ENCODE assay signal across 21 cellular contexts in the genomic region with DNA sequence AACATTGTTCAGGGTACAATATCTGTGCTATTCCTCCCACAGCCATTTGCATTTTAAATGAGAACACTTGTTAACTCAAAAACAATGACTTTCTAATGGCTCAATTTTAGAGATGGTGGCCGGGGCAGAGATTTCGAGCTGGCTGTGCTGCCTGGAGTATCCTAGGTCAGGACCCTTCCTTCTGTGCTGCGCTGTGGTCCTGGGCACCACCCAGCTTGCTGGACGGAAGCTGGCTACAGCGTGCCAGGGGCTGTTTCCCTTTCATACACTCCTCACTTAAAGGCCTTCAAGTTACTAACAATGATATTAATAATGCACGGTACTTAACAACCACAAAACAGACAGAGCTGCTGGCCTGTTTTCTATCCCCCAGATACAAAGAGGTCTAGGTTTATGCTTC.
"Had no signal": no experiment of that assay in that cellular context is flagged by ENCODE, and none has a peak within 500 bp of the region (broad histone marks: within the 10 kb centered on the region; RNA-seq: fewer than 3 reads in every experiment).

No MANE protein-coding gene starts in this region.

- H3K36me3 Mint-ChIP-seq: immature natural killer cell; naive thymus-derived CD4-positive, alpha-beta T cell; stimulated activated naive B cell treated with anti-CD40 and anti-IgM and Interleukin-4, amounts not matched to agents 10 μg/mL and 1 μg/mL and 100 μg/mL, for 72 hours had no signal

- H3K27ac ChIP-seq: colonic mucosa, gastrocnemius medialis, heart right ventricle, ovary, sigmoid colon, uterus, WERI-Rb-1 had no signal

- H3K36me3 ChIP-seq: colonic mucosa, gastrocnemius medialis, heart right ventricle, ovary, sigmoid colon, thyroid gland, uterus, WERI-Rb-1 had no signal

- H3K27ac Mint-ChIP-seq: activated T-helper 17 cell treated with anti-CD3 and anti-CD28 coated beads, Interleukin-2, amount 50 U/mL, for 72 hours; immature natural killer cell; naive thymus-derived CD4-positive, alpha-beta T cell; stimulated activated naive B cell treated with anti-CD40 and anti-IgM and Interleukin-4, amounts not matched to agents 10 μg/mL and 1 μg/mL and 100 μg/mL, for 72 hours had no signal

- ATAC-seq: activated T-helper 17 cell treated with anti-CD3 and anti-CD28 coated beads, Interleukin-2, amount 50 U/mL, for 72 hours; esophagus mucosa; gastrocnemius medialis; heart right ventricle; naive thymus-derived CD4-positive, alpha-beta T cell; stimulated activated naive B cell treated with anti-CD40 and anti-IgM and Interleukin-4, amounts not matched to agents 10 μg/mL and 1 μg/mL and 100 μg/mL, for 72 hours had no signal

- H3K4me3 ChIP-seq: colonic mucosa, gastrocnemius medialis, heart right ventricle, ovary, sigmoid colon, thyroid gland, uterus had no signal

- H3K9me3 ChIP-seq: colonic mucosa, gastrocnemius medialis, ovary, sigmoid colon, thyroid gland, uterus had no signal

- H3K9me3 Mint-ChIP-seq: activated T-helper 17 cell treated with anti-CD3 and anti-CD28 coated beads, Interleukin-2, amount 50 U/mL, for 72 hours; central memory CD8-positive, alpha-beta T cell; stimulated activated naive B cell treated with anti-CD40 and anti-IgM and Interleukin-4, amounts not matched to agents 10 μg/mL and 1 μg/mL and 100 μg/mL, for 72 hours had no signal

- H3K4me3 Mint-ChIP-seq: activated T-helper 17 cell treated with anti-CD3 and anti-CD28 coated beads, Interleukin-2, amount 50 U/mL, for 72 hours; central memory CD8-positive, alpha-beta T cell; immature natural killer cell; naive thymus-derived CD4-positive, alpha-beta T cell; stimulated activated naive B cell treated with anti-CD40 and anti-IgM and Interleukin-4, amounts not matched to agents 10 μg/mL and 1 μg/mL and 100 μg/mL, for 72 hours had no signal

- H3K4me1 Mint-ChIP-seq: activated T-helper 17 cell treated with anti-CD3 and anti-CD28 coated beads, Interleukin-2, amount 50 U/mL, for 72 hours; central memory CD8-positive, alpha-beta T cell; immature natural killer cell; stimulated activated naive B cell treated with anti-CD40 and anti-IgM and Interleukin-4, amounts not matched to agents 10 μg/mL and 1 μg/mL and 100 μg/mL, for 72 hours had no signal

- H3K4me1 ChIP-seq: colonic mucosa, gastrocnemius medialis, heart right ventricle, sigmoid colon, uterus had no signal

- H3K27me3 ChIP-seq: colonic mucosa, gastrocnemius medialis, ovary, sigmoid colon, thyroid gland, uterus had no signal

- DNase-seq: activated CD4-positive, alpha-beta T cell treated with anti-CD3 and anti-CD28 coated beads, Interleukin-2, amount 50 U/mL, for 4 hours; activated naive CD4-positive, alpha-beta T cell treated with Interleukin-2 at 50 U/mL for 16 hours; activated T-cell treated with anti-CD3 and anti-CD28 coated beads, Interleukin-2, amount 50 U/mL, for 1 hour; colonic mucosa; effector CD4-positive, alpha-beta T cell; gastrocnemius medialis; heart right ventricle; immature natural killer cell; mesendoderm; naive thymus-derived CD4-positive, alpha-beta T cell; sigmoid colon; stimulated activated CD4-positive, alpha-beta T cell treated with anti-CD3 and anti-CD28 coated beads, Interleukin-4, amount 100 ng/mL, for 4 hours; stimulated activated naive B cell treated with anti-CD40 and anti-IgM and Interleukin-4, amounts not matched to agents 10 μg/mL and 1 μg/mL and 100 μg/mL, for 72 hours; T-helper 2 cell; thyroid gland; uterus had no signal
